In the genomic region with DNA sequence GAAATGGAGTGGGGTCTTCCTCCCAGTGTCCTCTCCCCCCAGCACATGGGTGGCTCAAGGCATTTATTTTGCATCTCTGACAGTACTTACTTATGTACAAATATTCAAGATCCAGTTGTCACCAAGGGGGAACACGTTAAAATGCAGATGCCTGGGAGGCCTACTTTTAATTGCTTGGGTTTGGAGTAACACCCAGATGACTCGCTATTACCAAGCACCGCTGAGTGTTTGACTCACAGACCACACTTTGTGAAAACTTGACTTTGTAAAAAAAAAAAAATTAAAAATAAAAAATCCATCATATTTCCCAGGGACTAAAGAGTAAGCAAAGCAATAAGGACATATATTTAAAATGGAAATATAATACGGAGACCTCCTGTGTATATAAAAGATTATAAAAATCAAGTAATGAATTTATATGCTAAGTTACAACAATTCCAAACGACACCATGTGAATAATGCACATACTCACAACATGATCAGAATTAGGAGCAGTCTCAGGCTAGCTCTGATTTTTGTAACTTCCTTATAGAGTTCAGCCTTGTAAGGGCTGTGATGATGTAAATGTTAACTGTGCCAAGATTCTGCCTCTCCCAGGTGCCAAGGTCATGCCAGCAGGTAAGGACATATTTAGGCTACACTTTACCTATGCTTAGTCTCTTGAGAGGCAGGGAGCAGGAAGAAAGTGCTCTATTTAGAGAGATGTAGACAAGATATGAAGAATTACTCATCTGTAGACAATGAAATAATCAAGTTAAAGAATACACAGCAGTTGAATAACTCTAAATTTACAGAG, we compare ENCODE assay signal across 12 cellular contexts. TPM values are rescaled to one million over a fixed set of nuclear protein-coding genes. Genes with fewer than 3 reads are reported as not detected.
A peak's percentile ranks its signal among the peaks of the same experiment; 100 is the strongest.
DNase-seq lines count a peak whose midpoint lies in the region; ATAC-seq and TF ChIP-seq lines count a peak whose summit lies in the region.
"Had no signal": no experiment of that assay in that cellular context is flagged by ENCODE, and none has a peak within 500 bp of the region (broad histone marks: within the 10 kb centered on the region; RNA-seq: fewer than 3 reads in every experiment).

No MANE protein-coding gene starts in this region.

- H3K36me3 ChIP-seq in BLaER1 (no peaks in the 10 kb centered on the region), mesenchymal stem cell (ENCODE audit: control insufficient read depth in 1 of 2, insufficient read depth in 2 of 2, low read depth in 1 of 2, low read length in 2 of 2) (no peaks in the 10 kb centered on the region), hepatocyte (replicated peaks; ENCODE audit: insufficient read depth, low read depth) (no peaks in the 10 kb centered on the region)

- H3K4ac ChIP-seq in mesenchymal stem cell (ENCODE audit: low read depth in 1 of 2, low read length in 2 of 2) = no peak overlapping the region

- no peaks in the 10 kb centered on the region for H3K9me3 Mint-ChIP-seq in activated T-cell treated with anti-CD3 and anti-CD28 coated beads, Interleukin-2, amount 50 U/mL, for 4 hours
- H3K9me3 Mint-ChIP-seq: nephron had no signal

- H2BK15ac ChIP-seq in mesenchymal stem cell (ENCODE audit: low read depth, poor library complexity, severe bottlenecking) = no peak overlapping the region

- H3K79me1 ChIP-seq in mesenchymal stem cell (replicated peaks; ENCODE audit: low read length, poor library complexity, severe bottlenecking) = no peaks in the 10 kb centered on the region

- no peak overlapping the region for H2BK120ac ChIP-seq in mesenchymal stem cell (ENCODE audit: low read depth, low read length)

- H3K4me3 ChIP-seq in BLaER1 (no peak overlapping the region), mesenchymal stem cell (ENCODE audit: insufficient read depth in 1 of 2, low read depth in 1 of 2, low read length in 2 of 2) (no peak overlapping the region), hepatocyte (no peak overlapping the region)

- WGBS in mesenchymal stem cell = 0% methylated on average over 1 of the region's 5 CpGs
- WGBS in hepatocyte (ENCODE audit: low lambda C conversion rate, missing lambda C conversion rate) = 89% methylated on average over 5 of the region's 5 CpGs

- H3K14ac ChIP-seq in mesenchymal stem cell (ENCODE audit: low read length in 2 of 2) = no peak overlapping the region

- no peak overlapping the region for H2AK5ac ChIP-seq in mesenchymal stem cell (ENCODE audit: low read length, severe bottlenecking)

- H4K91ac ChIP-seq in mesenchymal stem cell (ENCODE audit: low read length) = no peak overlapping the region

- no peaks in the 10 kb centered on the region for H3K9me2 ChIP-seq in hepatocyte (replicated peaks; ENCODE audit: insufficient read depth)

- H3K23ac ChIP-seq in mesenchymal stem cell (ENCODE audit: low read length in 2 of 2) = no peak overlapping the region

- H2BK5ac ChIP-seq in mesenchymal stem cell (ENCODE audit: low read depth, low read length, poor library complexity, severe bottlenecking) = no peak overlapping the region

- H2BK12ac ChIP-seq in mesenchymal stem cell (ENCODE audit: low read length in 2 of 2) = peak overlapping the region in 1 of 2 experiments; percentile 37

- no peaks in the 10 kb centered on the region for H4K20me1 ChIP-seq in BLaER1
- no peaks in the 10 kb centered on the region for H4K20me1 ChIP-seq in hepatocyte (ENCODE audit: insufficient read depth, poor library complexity, severe bottlenecking)

- H3K9ac ChIP-seq in BLaER1 (no peak overlapping the region), mesenchymal stem cell (ENCODE audit: low read length) (peak overlapping the region; percentile 21)

- peaks cover 48% of the 10 kb centered on the region for H3K4me1 ChIP-seq in BLaER1
- peaks cover 1% of the 10 kb centered on the region for H3K4me1 ChIP-seq in mesenchymal stem cell (ENCODE audit: control insufficient read depth, insufficient read depth, low read depth, low read length)
- H3K4me1 ChIP-seq in hepatocyte (ENCODE audit: insufficient read depth) = no peaks in the 10 kb centered on the region

- no peak overlapping the region for H3K4me3 Mint-ChIP-seq in activated T-cell treated with anti-CD3 and anti-CD28 coated beads, Interleukin-2, amount 50 U/mL, for 4 hours
- H3K4me3 Mint-ChIP-seq: nephron had no signal

- H4K8ac ChIP-seq in mesenchymal stem cell (ENCODE audit: low read length) = peak overlapping the region; percentile 36

- no peaks in the 10 kb centered on the region for H3K79me2 ChIP-seq in hepatocyte

- H2AFZ ChIP-seq in mesenchymal stem cell (ENCODE audit: low read depth, low read length) (no peak overlapping the region), hepatocyte (no peak overlapping the region)

- no peaks in the 10 kb centered on the region for H3K27me3 Mint-ChIP-seq in activated T-cell treated with anti-CD3 and anti-CD28 coated beads, Interleukin-2, amount 50 U/mL, for 4 hours (ENCODE audit: low read depth)

- H3K27ac ChIP-seq in BLaER1 (no peak overlapping the region), mesenchymal stem cell (ENCODE audit: low read length, poor library complexity, severe bottlenecking) (no peak overlapping the region), hepatocyte (no peak overlapping the region)

- H3K4me1 Mint-ChIP-seq in activated T-cell treated with anti-CD3 and anti-CD28 coated beads, Interleukin-2, amount 50 U/mL, for 4 hours (ENCODE audit: low read depth) = peaks cover 34% of the 10 kb centered on the region
- H3K4me1 Mint-ChIP-seq: nephron had no signal

- DNase-seq in ELR (ENCODE audit: low read depth) (peak; percentile 53), mesenchymal stem cell (no peak), hepatocyte (ENCODE audit: low spot score) (no peak), NCI-H510A (lab: John Stamatoyannopoulos, UW) (no peak)
- DNase-seq in activated T-cell treated with anti-CD3 and anti-CD28 coated beads, Interleukin-2, amount 50 U/mL, for 4 hours = no peak
- DNase-seq: activated CD4-positive, CD25-positive, alpha-beta regulatory T cell treated with anti-CD3 and anti-CD28 coated beads, Interleukin-2, amount 50 U/mL, for 72 hours; NCI-H2107 had no signal

- H3K27me3 ChIP-seq in BLaER1 (no peaks in the 10 kb centered on the region), mesenchymal stem cell (ENCODE audit: control insufficient read depth in 1 of 2, insufficient read depth in 1 of 2, low read length in 2 of 2) (no peaks in the 10 kb centered on the region), hepatocyte (no peaks in the 10 kb centered on the region)

- ATAC-seq in activated T-cell treated with anti-CD3 and anti-CD28 coated beads, Interleukin-2, amount 50 U/mL, for 4 hours = peak; percentile 81 to 82
- ATAC-seq in HG03025 (IDR thresholded peaks at IDR 0.05; ENCODE audit: low FRiP score, unreplicated experiment) (no peak), GM18868 (IDR thresholded peaks at IDR 0.05; ENCODE audit: unreplicated experiment) (no peak)
- ATAC-seq: HepG2 had no signal

- TF ChIP-seq CTCF in hepatocyte (IDR thresholded peaks at IDR 0.05; ENCODE audit: poor library complexity) = no peak

- no peaks in the 10 kb centered on the region for H3K36me3 Mint-ChIP-seq in activated T-cell treated with anti-CD3 and anti-CD28 coated beads, Interleukin-2, amount 50 U/mL, for 4 hours (ENCODE audit: insufficient read depth)

- H3K4me2 ChIP-seq in BLaER1 (peak overlapping the region; percentile 90; the same call in 1 of the 2 replicates), mesenchymal stem cell (ENCODE audit: low read length, poor library complexity, severe bottlenecking) (no peak overlapping the region), hepatocyte (no peak overlapping the region)

- H3K18ac ChIP-seq in mesenchymal stem cell (ENCODE audit: low read depth in 1 of 2, low read length in 2 of 2) = no peak overlapping the region

- H3K9me3 ChIP-seq in BLaER1 (peaks cover 8% of the 10 kb centered on the region; the same call in 1 of the 2 replicates), mesenchymal stem cell (ENCODE audit: control insufficient read depth, low read length) (no peaks in the 10 kb centered on the region), hepatocyte (ENCODE audit: low read depth) (no peaks in the 10 kb centered on the region)

RNA-seq across cellular contexts. Expression of a gene that starts 53.4 kb away (rescaled TPM):
- total RNA-seq in activated T-cell treated with anti-CD3 and anti-CD28 coated beads, Interleukin-2, amount 50 U/mL, for 4 hours = not detected
- polyA plus RNA-seq in mesenchymal stem cell (2013, experiment 1 of 2) = not detected
- polyA plus RNA-seq in mesenchymal stem cell (2013, experiment 2 of 2) = not detected
- 52.1 and 74.3 TPM in 2 replicates for total RNA-seq in hepatocyte
- 51.0 and 65.1 TPM in 2 replicates for polyA plus RNA-seq in hepatocyte
- total RNA-seq: HepG2 had no signal
- polyA plus RNA-seq: HepG2 had no signal

Comparison
In these comparisons a context has a peak if more than half of its experiments do, and no peak if none do; other contexts are left out.
1. ATAC-seq: peak in activated T-cell treated with anti-CD3 and anti-CD28 coated beads, Interleukin-2, amount 50 U/mL, for 4 hours (2 of 2); none in HG03025 (single experiment) and GM18868 (single experiment).
2. RNA of a gene that starts 53.4 kb away (total RNA-seq): 52.1 to 74.3 TPM in hepatocyte; not detected in activated T-cell treated with anti-CD3 and anti-CD28 coated beads, Interleukin-2, amount 50 U/mL, for 4 hours; every median in the first group is over 10 times any median in the second.